1 cellular context compared by ENCODE assay signal in the genomic region with DNA sequence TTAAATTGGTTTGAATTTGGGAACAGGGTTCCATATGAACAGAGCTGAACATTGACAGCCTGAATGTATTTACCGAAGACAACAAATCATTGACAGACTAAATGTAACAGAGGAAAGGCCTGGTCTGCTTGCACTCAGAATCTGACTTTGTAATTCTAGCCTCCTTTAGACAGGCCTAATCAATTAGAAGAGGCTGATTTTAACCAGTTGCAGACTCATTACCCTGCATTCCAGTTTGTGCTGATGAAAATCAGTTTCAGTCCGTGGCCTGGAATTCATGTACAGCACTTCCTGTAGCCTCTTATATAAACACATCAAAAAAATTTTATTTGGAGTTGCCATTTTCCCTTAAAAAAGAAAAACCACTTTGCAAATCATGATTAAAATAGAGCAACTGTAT.
TF ChIP-seq lines count a peak whose summit lies in the region.

No MANE protein-coding gene starts in this region.

TF ChIP-seq in SK-N-SH treated with all-trans-retinoic acid at 6 μM for 48 hours, 23 proteins besides CTCF, POLR2A, EP300 and RAD21 (continued from another document):
- TF ChIP-seq TCF4 (CRISPR knock-in tag; IDR thresholded peaks at IDR 0.05; ENCODE audit: borderline replicate concordance) (peak; percentile 93), TSHZ2 (CRISPR knock-in tag; IDR thresholded peaks at IDR 0.05) (peak; percentile 95), ISL1 (CRISPR knock-in tag; IDR thresholded peaks at IDR 0.05) (peak; percentile 82), ZC3H10 (CRISPR knock-in tag; IDR thresholded peaks at IDR 0.05) (no peak), ZFP30 (CRISPR knock-in tag; IDR thresholded peaks at IDR 0.05) (no peak)
